ENCODE assay signal across 2 cellular contexts in the genomic region with DNA sequence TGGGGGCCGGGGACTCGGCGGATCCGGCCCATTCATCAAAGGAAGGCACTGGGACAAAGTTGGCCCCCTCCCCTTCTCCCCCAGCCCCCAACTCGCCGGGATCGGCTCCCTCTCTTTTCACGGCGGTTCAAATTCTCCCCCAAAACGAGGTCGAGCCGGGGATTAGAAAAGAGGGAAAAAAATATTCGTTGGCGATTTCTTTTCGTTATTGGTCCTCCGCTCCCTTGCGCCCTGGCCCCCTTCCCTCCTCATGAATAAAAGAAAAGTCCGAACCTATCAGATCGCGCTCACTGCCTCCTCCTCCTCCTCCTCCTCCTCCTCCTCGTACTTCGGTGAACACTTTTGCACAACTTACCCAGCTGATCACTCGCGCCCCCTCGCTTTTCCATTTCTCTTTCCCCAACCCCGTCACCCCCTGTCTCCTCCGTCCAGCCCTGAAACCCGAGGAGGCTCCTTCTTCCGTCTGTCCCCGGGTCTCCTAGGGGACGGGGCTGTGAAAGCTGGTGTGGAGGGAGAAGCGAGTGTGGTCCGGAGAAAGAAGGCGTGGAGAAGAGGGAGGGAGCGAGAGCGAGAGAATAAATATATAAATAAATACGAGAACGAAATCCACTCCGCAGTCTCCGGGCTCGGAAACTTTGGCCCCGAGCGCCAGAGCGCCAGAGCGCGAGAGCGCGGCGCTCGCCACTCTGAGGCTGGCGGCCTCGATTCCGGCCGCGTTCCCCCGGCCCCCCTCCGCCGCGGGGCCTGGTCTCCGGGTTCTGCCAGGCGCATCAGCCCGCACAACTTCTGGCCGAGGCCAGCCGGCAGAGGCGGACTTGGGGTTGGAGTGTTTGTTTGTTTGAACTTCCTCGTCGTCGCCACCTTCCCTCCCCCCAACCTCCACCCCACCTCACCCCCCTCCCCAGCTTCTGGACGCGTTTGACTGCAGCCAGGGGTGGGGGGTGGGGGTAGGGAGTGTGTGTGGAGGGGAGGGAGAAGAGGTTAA.
A peak's percentile ranks its signal among the peaks of the same experiment; 100 is the strongest.
TF ChIP-seq lines count a peak whose summit lies in the region.

A gene (plus strand): TSS at position 336 of the 985 bp plus-strand sequence. CDS start 758 bp downstream, outside the sequence.

TF ChIP-seq in HepG2, 621 proteins besides CTCF, POLR2A, EP300 and RAD21:
- TF ChIP-seq MED13 (CRISPR knock-in tag; IDR thresholded peaks at IDR 0.05) (no peak), EZH2 (conservative IDR thresholded peaks at IDR 0.05; ENCODE audit: low read depth, low read length) (peak; percentile 77; the same call in 1 of the 2 replicates)

TF ChIP-seq in GM12878, 131 proteins besides CTCF, POLR2A, EP300 and RAD21:
- TF ChIP-seq SUZ12 (IDR thresholded peaks at IDR 0.05; ENCODE audit: unreplicated experiment): peak; percentile 81
- TF ChIP-seq, protein P1, sequence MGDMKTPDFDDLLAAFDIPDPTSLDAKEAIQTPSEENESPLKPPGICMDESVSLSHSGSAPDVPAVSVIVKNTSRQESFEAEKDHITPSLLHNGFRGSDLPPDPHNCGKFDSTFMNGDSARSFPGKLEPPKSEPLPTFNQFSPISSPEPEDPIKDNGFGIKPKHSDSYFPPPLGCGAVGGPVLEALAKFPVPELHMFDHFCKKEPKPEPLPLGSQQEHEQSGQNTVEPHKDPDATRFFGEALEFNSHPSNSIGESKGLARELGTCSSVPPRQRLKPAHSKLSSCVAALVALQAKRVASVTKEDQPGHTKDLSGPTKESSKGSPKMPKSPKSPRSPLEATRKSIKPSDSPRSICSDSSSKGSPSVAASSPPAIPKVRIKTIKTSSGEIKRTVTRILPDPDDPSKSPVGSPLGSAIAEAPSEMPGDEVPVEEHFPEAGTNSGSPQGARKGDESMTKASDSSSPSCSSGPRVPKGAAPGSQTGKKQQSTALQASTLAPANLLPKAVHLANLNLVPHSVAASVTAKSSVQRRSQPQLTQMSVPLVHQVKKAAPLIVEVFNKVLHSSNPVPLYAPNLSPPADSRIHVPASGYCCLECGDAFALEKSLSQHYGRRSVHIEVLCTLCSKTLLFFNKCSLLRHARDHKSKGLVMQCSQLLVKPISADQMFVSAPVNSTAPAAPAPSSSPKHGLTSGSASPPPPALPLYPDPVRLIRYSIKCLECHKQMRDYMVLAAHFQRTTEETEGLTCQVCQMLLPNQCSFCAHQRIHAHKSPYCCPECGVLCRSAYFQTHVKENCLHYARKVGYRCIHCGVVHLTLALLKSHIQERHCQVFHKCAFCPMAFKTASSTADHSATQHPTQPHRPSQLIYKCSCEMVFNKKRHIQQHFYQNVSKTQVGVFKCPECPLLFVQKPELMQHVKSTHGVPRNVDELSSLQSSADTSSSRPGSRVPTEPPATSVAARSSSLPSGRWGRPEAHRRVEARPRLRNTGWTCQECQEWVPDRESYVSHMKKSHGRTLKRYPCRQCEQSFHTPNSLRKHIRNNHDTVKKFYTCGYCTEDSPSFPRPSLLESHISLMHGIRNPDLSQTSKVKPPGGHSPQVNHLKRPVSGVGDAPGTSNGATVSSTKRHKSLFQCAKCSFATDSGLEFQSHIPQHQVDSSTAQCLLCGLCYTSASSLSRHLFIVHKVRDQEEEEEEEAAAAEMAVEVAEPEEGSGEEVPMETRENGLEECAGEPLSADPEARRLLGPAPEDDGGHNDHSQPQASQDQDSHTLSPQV (IDR thresholded peaks at IDR 0.05): no peak
